8 cellular contexts compared by ENCODE assay signal in genomic region chr7:20651960-20652544, GRCh38. TPM values are rescaled to one million over a fixed set of nuclear protein-coding genes. Genes with fewer than 3 reads are reported as not detected.
DNase-seq lines count a peak whose midpoint lies in the region; TF ChIP-seq lines count a peak whose summit lies in the region.

No MANE protein-coding gene starts in this region.

- no peaks in the 10 kb centered on the region for H3K9me2 ChIP-seq in neural cell (ENCODE audit: insufficient read depth, low read length)

- no peak overlapping the region for H3K4me3 Mint-ChIP-seq in activated CD4-positive, alpha-beta memory T cell treated with anti-CD3 and anti-CD28 coated beads, Interleukin-2, amount 10 ng/mL, durations not matched to agents 7 days and 5 days

- peak; percentile 51 for TF ChIP-seq RAD21 in neural cell (conservative IDR thresholded peaks at IDR 0.05)

- no peak overlapping the region for H2AFZ ChIP-seq in neural cell (ENCODE audit: low read depth, low read length)

- H3K9me3 ChIP-seq in neural cell (ENCODE audit: low read length): no peaks in the 10 kb centered on the region

- H3K27me3 ChIP-seq in brain microvascular endothelial cell (replicated peaks): no peaks in the 10 kb centered on the region
- H3K27me3 ChIP-seq in neural cell (ENCODE audit: insufficient read depth, low read depth, low read length): no peaks in the 10 kb centered on the region

- POLR2A ChIA-PET in activated CD4-positive, alpha-beta memory T cell treated with anti-CD3 and anti-CD28 coated beads, Interleukin-2, amount 10 ng/mL, durations not matched to agents 7 days and 5 days (lab: Charles Lee): no interaction called here

- no peaks in the 10 kb centered on the region for H3K79me2 ChIP-seq in neural cell (replicated peaks; ENCODE audit: insufficient read depth, low read length)

- H3K27me3 Mint-ChIP-seq in activated CD4-positive, alpha-beta memory T cell treated with anti-CD3 and anti-CD28 coated beads, Interleukin-2, amount 10 ng/mL, durations not matched to agents 7 days and 5 days: no peaks in the 10 kb centered on the region

- CTCF ChIA-PET in activated CD4-positive, alpha-beta memory T cell treated with anti-CD3 and anti-CD28 coated beads, Interleukin-2, amount 10 ng/mL, durations not matched to agents 7 days and 5 days (lab: Charles Lee): no interaction called here

- H3K4me3 ChIP-seq in brain microvascular endothelial cell (ENCODE audit: low read depth, low read length) (no peak overlapping the region), neural cell (ENCODE audit: low read length) (no peak overlapping the region)

- in situ Hi-C loops in KBM-7 (cut with MboI; ENCODE audit: low pct_unique_long_range_greater_than_20kb, low sequenced_read_pairs) (no loop called here), brain microvascular endothelial cell (cut with HindIII; ENCODE audit: low pct_ligation_motif_present, low sequenced_read_pairs) (no loop called here)

- TF ChIP-seq EP300 in neural cell (conservative IDR thresholded peaks at IDR 0.05; ENCODE audit: poor library complexity, severe bottlenecking): no peak

- TF ChIP-seq CTCF in brain microvascular endothelial cell (IDR thresholded peaks at IDR 0.05; ENCODE audit: low read depth, low read length, missing control alignments) (peak; percentile 59), neural cell (IDR thresholded peaks at IDR 0.05; ENCODE audit: poor library complexity, severe bottlenecking) (peak; percentile 62)

- H3K27ac Mint-ChIP-seq in activated CD4-positive, alpha-beta memory T cell treated with anti-CD3 and anti-CD28 coated beads, Interleukin-2, amount 10 ng/mL, durations not matched to agents 7 days and 5 days: no peak overlapping the region

- no peaks in the 10 kb centered on the region for H3K36me3 Mint-ChIP-seq in activated CD4-positive, alpha-beta memory T cell treated with anti-CD3 and anti-CD28 coated beads, Interleukin-2, amount 10 ng/mL, durations not matched to agents 7 days and 5 days (ENCODE audit: low read depth)

- no peaks in the 10 kb centered on the region for H3K36me3 ChIP-seq in brain microvascular endothelial cell (replicated peaks)
- no peaks in the 10 kb centered on the region for H3K36me3 ChIP-seq in neural cell (ENCODE audit: insufficient read depth, low read length)

- H3F3A ChIP-seq in neural cell (ENCODE audit: insufficient read depth, low read length, poor library complexity, severe bottlenecking): no peaks in the 10 kb centered on the region

- H3K4me2 ChIP-seq in neural cell (ENCODE audit: low read length): no peak overlapping the region

- H4K20me1 ChIP-seq in neural cell (ENCODE audit: insufficient read depth): no peaks in the 10 kb centered on the region

- H3K27ac ChIP-seq in brain microvascular endothelial cell (no peak overlapping the region), neural cell (ENCODE audit: low read length) (no peak overlapping the region)

- H3K9me3 Mint-ChIP-seq in activated CD4-positive, alpha-beta memory T cell treated with anti-CD3 and anti-CD28 coated beads, Interleukin-2, amount 10 ng/mL, durations not matched to agents 7 days and 5 days: no peaks in the 10 kb centered on the region

- H3K4me1 Mint-ChIP-seq in activated CD4-positive, alpha-beta memory T cell treated with anti-CD3 and anti-CD28 coated beads, Interleukin-2, amount 10 ng/mL, durations not matched to agents 7 days and 5 days: no peaks in the 10 kb centered on the region

- peak; percentile 9 for DNase-seq in DMS 273 (lab: John Stamatoyannopoulos, UW; ENCODE audit: unreplicated experiment)
- DNase-seq in DMS 273 treated with DMSO at 0.1 percent for 48 hours (lab: John Stamatoyannopoulos, UW): no peak
- peak; percentile 14 for DNase-seq in KBM-7
- DNase-seq in brain microvascular endothelial cell: peak; percentile 20
- no peak for DNase-seq in T-helper 1 cell
- DNase-seq in activated CD4-positive, alpha-beta memory T cell treated with anti-CD3 and anti-CD28 coated beads, Interleukin-2, amount 10 ng/mL, durations not matched to agents 7 days and 5 days: no peak
- DNase-seq in hepatic stellate cell (ENCODE audit: low spot score): no peak

- no peak overlapping the region for H3K9ac ChIP-seq in neural cell (ENCODE audit: low read length)

TF ChIP-seq in neural cell, 6 proteins besides CTCF, POLR2A, EP300 and RAD21:
- TF ChIP-seq MXI1 (conservative IDR thresholded peaks at IDR 0.05; ENCODE audit: poor library complexity, severe bottlenecking) (no peak), REST (IDR thresholded peaks at IDR 0.05; ENCODE audit: borderline replicate concordance) (no peak), POLR2AphosphoS5 (IDR thresholded peaks at IDR 0.05) (no peak), TAF1 (IDR thresholded peaks at IDR 0.05; ENCODE audit: low read depth) (no peak), SMC3 (conservative IDR thresholded peaks at IDR 0.05; ENCODE audit: poor library complexity) (peak; percentile 44), EZH2 (IDR thresholded peaks at IDR 0.05; ENCODE audit: borderline replicate concordance, insufficient read depth, low read length, poor library complexity, severe bottlenecking) (no peak)

RNA-seq across cellular contexts. Expression of gene ABCB5, which starts 36.6 kb away (rescaled TPM):
- not detected in 2 replicates for polyA plus RNA-seq in neural cell
- not detected in 2 replicates for polyA minus RNA-seq in neural cell
- total RNA-seq in activated CD4-positive, alpha-beta memory T cell treated with anti-CD3 and anti-CD28 coated beads, Interleukin-2, amount 10 ng/mL, durations not matched to agents 7 days and 5 days: not detected

Comparison
In these comparisons a context has a peak if more than half of its experiments do, and no peak if none do; other contexts are left out.
1. DNase-seq: peak in DMS 273 (single experiment), KBM-7 (single experiment) and brain microvascular endothelial cell (single experiment); none in DMS 273 treated with DMSO at 0.1 percent for 48 hours (single experiment), T-helper 1 cell (0 of 5), activated CD4-positive, alpha-beta memory T cell treated with anti-CD3 and anti-CD28 coated beads, Interleukin-2, amount 10 ng/mL, durations not matched to agents 7 days and 5 days (single experiment) and hepatic stellate cell (single experiment).